Comparison of ENCODE assay signal across 15 cellular contexts in genomic region chr6:111990214-111990613, GRCh38.
A peak's percentile ranks its signal among the peaks of the same experiment; 100 is the strongest.
DNase-seq lines count a peak whose midpoint lies in the region; ATAC-seq and TF ChIP-seq lines count a peak whose summit lies in the region.
"Had no signal": no experiment of that assay in that cellular context is flagged by ENCODE, and none has a peak within 500 bp of the region (broad histone marks: within the 10 kb centered on the region; RNA-seq: fewer than 3 reads in every experiment).

No MANE protein-coding gene starts in this region.

- TF ChIP-seq RAD21 in SK-N-SH (IDR thresholded peaks at IDR 0.05; ENCODE audit: low read length) = no peak

- H3K9me3 ChIP-seq in SK-N-SH = no peaks in the 10 kb centered on the region

- peak overlapping the region; percentile 3 to 49 (median 4) for H3K4me3 Mint-ChIP-seq in T-cell
- H3K4me3 Mint-ChIP-seq in naive thymus-derived CD8-positive, alpha-beta T cell = peak overlapping the region in 9 of 10 donors; percentile 33 to 71 (median 52)
- no peak overlapping the region for H3K4me3 Mint-ChIP-seq in stimulated activated naive B cell treated with anti-CD40 and anti-IgM and Interleukin-4, amounts not matched to agents 10 μg/mL and 1 μg/mL and 100 μg/mL, for 72 hours
- H3K4me3 Mint-ChIP-seq: brain had no signal

- no peak overlapping the region for H3K27ac ChIP-seq in SK-N-SH (ENCODE audit: low read depth in 2 of 2, low read length in 1 of 2)
- H3K27ac ChIP-seq: HL-60 had no signal

- in situ Hi-C loops in ACHN (cut with HindIII; ENCODE audit: low pct_ligation_motif_present, low pct_unique_long_range_greater_than_20kb, low sequenced_read_pairs) = no loop called here

- peak; percentile 19 to 36 for ATAC-seq in activated CD4-positive, CD25-positive, alpha-beta regulatory T cell treated with anti-CD3 and anti-CD28 coated beads, Interleukin-2, amount 50 U/mL, for 24 hours
- ATAC-seq in GM21423 (IDR thresholded peaks at IDR 0.05; ENCODE audit: unreplicated experiment) (peak; percentile 41), T-cell (replicated peaks in 1 of 4) (peak in 1 of 4 experiments; percentile 25)
- peak; percentile 25 to 28 for ATAC-seq in naive thymus-derived CD8-positive, alpha-beta T cell
- ATAC-seq in stimulated activated naive B cell treated with anti-CD40 and anti-IgM and Interleukin-4, amounts not matched to agents 10 μg/mL and 1 μg/mL and 100 μg/mL, for 72 hours (replicated peaks) = no peak

- H3K79me2 ChIP-seq in SK-N-SH (ENCODE audit: insufficient read depth) = no peaks in the 10 kb centered on the region

- peak overlapping the region; percentile 91 to 92 for H3K27ac Mint-ChIP-seq in T-cell
- H3K27ac Mint-ChIP-seq in naive thymus-derived CD8-positive, alpha-beta T cell = peak overlapping the region; percentile 89 to 96 (median 94)
- no peak overlapping the region for H3K27ac Mint-ChIP-seq in stimulated activated naive B cell treated with anti-CD40 and anti-IgM and Interleukin-4, amounts not matched to agents 10 μg/mL and 1 μg/mL and 100 μg/mL, for 72 hours
- H3K27ac Mint-ChIP-seq: brain had no signal

- H3F3A ChIP-seq in SK-N-SH (replicated peaks; ENCODE audit: insufficient read depth) = peaks cover 6% of the 10 kb centered on the region

- no peak for DNase-seq in activated CD4-positive, CD25-positive, alpha-beta regulatory T cell treated with anti-CD3 and anti-CD28 coated beads, Interleukin-2, amount 50 U/mL, for 72 hours
- no peak for DNase-seq in T-cell
- DNase-seq in naive thymus-derived CD8-positive, alpha-beta T cell = no peak
- no peak for DNase-seq in SK-N-SH
- no peak for DNase-seq in ACHN
- DNase-seq in stimulated activated naive B cell treated with anti-CD40 and anti-IgM and Interleukin-4, amounts not matched to agents 10 μg/mL and 1 μg/mL and 100 μg/mL, for 72 hours = no peak
- DNase-seq: 8988T, Karpas-422, NCI-H2081, occipital lobe, SHP77 had no signal

- H3K9me2 ChIP-seq in SK-N-SH = no peaks in the 10 kb centered on the region

- CTCF ChIA-PET in T-cell (lab: Charles Lee) = interaction anchor here in 1 of 2 donors (0.6 to 1.4 kb wide), 5 partner anchors 17 to 231 kb away, joined by 3 to 7 read pairs (median 5); no protein-coding TSS in a partner anchor
- CTCF ChIA-PET in SK-N-SH (lab: Yijun Ruan, JAX) = interaction anchor here (0.7 kb wide), 2 partner anchors 31 to 39 kb away, joined by 3 read pairs; no protein-coding TSS in a partner anchor

- no peaks in the 10 kb centered on the region for H4K20me1 ChIP-seq in SK-N-SH (ENCODE audit: insufficient read depth)

- H3K9me3 Mint-ChIP-seq in T-cell = no peaks in the 10 kb centered on the region
- peaks cover 0 to 2% (median 0%) of the 10 kb centered on the region in 9 donors for H3K9me3 Mint-ChIP-seq in naive thymus-derived CD8-positive, alpha-beta T cell
- H3K9me3 Mint-ChIP-seq in stimulated activated naive B cell treated with anti-CD40 and anti-IgM and Interleukin-4, amounts not matched to agents 10 μg/mL and 1 μg/mL and 100 μg/mL, for 72 hours = no peaks in the 10 kb centered on the region

- no peak overlapping the region for H3K4me3 ChIP-seq in SK-N-SH (ENCODE audit: low read depth in 2 of 2, low read length in 1 of 2)

- no peaks in the 10 kb centered on the region for H3K36me3 ChIP-seq in SK-N-SH (replicated peaks in 1 of 2; ENCODE audit: control insufficient read depth in 1 of 2, insufficient read depth in 2 of 2, low read length in 1 of 2)

- WGBS in SK-N-SH (ENCODE audit: low lambda C conversion rate) = 66% methylated on average over 2 of the region's 2 CpGs

- H3K27me3 Mint-ChIP-seq in T-cell = no peaks in the 10 kb centered on the region
- H3K27me3 Mint-ChIP-seq in naive thymus-derived CD8-positive, alpha-beta T cell = no peaks in the 10 kb centered on the region
- H3K27me3 Mint-ChIP-seq in stimulated activated naive B cell treated with anti-CD40 and anti-IgM and Interleukin-4, amounts not matched to agents 10 μg/mL and 1 μg/mL and 100 μg/mL, for 72 hours = peaks cover 15 to 20% of the 10 kb centered on the region in 2 donors
- H3K27me3 Mint-ChIP-seq: brain had no signal

- no peak overlapping the region for H3K9ac ChIP-seq in SK-N-SH

- peaks cover 94 to 97% (median 95%) of the 10 kb centered on the region in 3 donors for H3K4me1 Mint-ChIP-seq in T-cell
- H3K4me1 Mint-ChIP-seq in naive thymus-derived CD8-positive, alpha-beta T cell = peaks cover 52 to 95% (median 92%) of the 10 kb centered on the region in 4 donors
- H3K4me1 Mint-ChIP-seq in stimulated activated naive B cell treated with anti-CD40 and anti-IgM and Interleukin-4, amounts not matched to agents 10 μg/mL and 1 μg/mL and 100 μg/mL, for 72 hours = peaks cover 23 to 27% of the 10 kb centered on the region in 2 donors

- no peaks in the 10 kb centered on the region for H3K27me3 ChIP-seq in SK-N-SH (ENCODE audit: insufficient read depth)

- no peak for TF ChIP-seq EP300 in SK-N-SH (IDR thresholded peaks at IDR 0.05; ENCODE audit: borderline replicate concordance in 1 of 2, low read depth in 1 of 2, low read length in 1 of 2)

- H3K4me2 ChIP-seq in SK-N-SH = no peak overlapping the region

- no peak overlapping the region for H2AFZ ChIP-seq in SK-N-SH (ENCODE audit: low read depth)

- no peaks in the 10 kb centered on the region for H3K36me3 Mint-ChIP-seq in T-cell
- H3K36me3 Mint-ChIP-seq in naive thymus-derived CD8-positive, alpha-beta T cell = peaks cover 0 to 3% (median 0%) of the 10 kb centered on the region in 3 donors
- no peaks in the 10 kb centered on the region for H3K36me3 Mint-ChIP-seq in stimulated activated naive B cell treated with anti-CD40 and anti-IgM and Interleukin-4, amounts not matched to agents 10 μg/mL and 1 μg/mL and 100 μg/mL, for 72 hours
- H3K36me3 Mint-ChIP-seq: brain had no signal

- H3K4me1 ChIP-seq in SK-N-SH (ENCODE audit: control insufficient read depth in 1 of 2, insufficient read depth in 2 of 2, low read depth in 1 of 2, low read length in 1 of 2) = peaks cover 0 to 16% of the 10 kb centered on the region in 2 experiments; a peak in 1 of 4 replicates

- POLR2A ChIA-PET in T-cell (lab: Charles Lee) (interaction anchor here (0.6 to 1.6 kb wide), 7 partner anchors 17 to 1030 kb away, joined by 3 to 12 read pairs (median 4); no protein-coding TSS in a partner anchor), SK-N-SH (lab: Yijun Ruan, JAX) (no interaction called here)
- POLR2A ChIA-PET in naive thymus-derived CD8-positive, alpha-beta T cell (lab: Charles Lee) = interaction anchor here (0.8 to 4.9 kb wide), 7 partner anchors 15 to 280 kb away, joined by 3 to 55 read pairs (median 3); partner anchors contain the start of gene FYN

- no peak for TF ChIP-seq CTCF in SK-N-SH (IDR thresholded peaks at IDR 0.05)

TF ChIP-seq in SK-N-SH, 30 proteins besides CTCF, POLR2A, EP300 and RAD21:
- TF ChIP-seq RFX5 (IDR thresholded peaks at IDR 0.05; ENCODE audit: low read length) (no peak), NFIC (IDR thresholded peaks at IDR 0.05; ENCODE audit: borderline replicate concordance) (no peak), MAX (IDR thresholded peaks at IDR 0.05; ENCODE audit: low read depth) (no peak), SIN3A (IDR thresholded peaks at IDR 0.05; ENCODE audit: borderline replicate concordance, low read depth, low read length) (no peak), FOXJ3 (CRISPR knock-in tag; IDR thresholded peaks at IDR 0.05) (no peak), USF1 (IDR thresholded peaks at IDR 0.05; ENCODE audit: borderline replicate concordance, low read depth) (no peak), USF2 (IDR thresholded peaks at IDR 0.05; ENCODE audit: borderline replicate concordance, low read depth, low read length) (no peak), SMC3 (IDR thresholded peaks at IDR 0.05; ENCODE audit: low read depth, low read length) (no peak), ELF1 (IDR thresholded peaks at IDR 0.05) (no peak)

Comparison
In these comparisons a context has a peak if more than half of its experiments do, and no peak if none do; other contexts are left out.
1. ATAC-seq: peak in activated CD4-positive, CD25-positive, alpha-beta regulatory T cell treated with anti-CD3 and anti-CD28 coated beads, Interleukin-2, amount 50 U/mL, for 24 hours (2 of 2), GM21423 (single experiment) and naive thymus-derived CD8-positive, alpha-beta T cell (2 of 2); none in stimulated activated naive B cell treated with anti-CD40 and anti-IgM and Interleukin-4, amounts not matched to agents 10 μg/mL and 1 μg/mL and 100 μg/mL, for 72 hours (0 of 2).
2. H3K4me3 Mint-ChIP-seq: peak in T-cell (3 of 3) and naive thymus-derived CD8-positive, alpha-beta T cell (9 of 10); none in stimulated activated naive B cell treated with anti-CD40 and anti-IgM and Interleukin-4, amounts not matched to agents 10 μg/mL and 1 μg/mL and 100 μg/mL, for 72 hours (0 of 2).